In the genomic region with DNA sequence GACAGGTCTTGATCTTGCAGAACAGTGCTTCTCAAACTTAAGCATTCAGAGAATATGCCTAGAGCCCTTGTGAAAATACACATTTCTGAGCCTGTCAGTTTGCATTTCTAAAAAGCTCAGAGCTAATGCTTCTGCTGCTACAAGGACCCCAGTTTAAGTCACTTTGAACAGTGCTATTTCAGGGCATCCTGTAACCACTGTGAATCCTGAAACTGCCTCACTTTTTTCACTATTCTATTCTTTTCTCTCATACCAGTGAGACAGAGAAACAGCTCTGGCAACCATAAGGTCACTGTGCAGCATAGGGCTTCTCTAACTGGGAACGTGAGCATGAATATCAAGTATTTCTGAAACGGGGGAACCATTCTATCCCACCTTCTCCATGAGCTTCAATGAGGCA, we compare ENCODE assay signal across 17 cellular contexts. TPM values are rescaled to one million over a fixed set of nuclear protein-coding genes. Genes with fewer than 3 reads are reported as not detected.
DNase-seq lines count a peak whose midpoint lies in the region; ATAC-seq and TF ChIP-seq lines count a peak whose summit lies in the region.
"Had no signal": no experiment of that assay in that cellular context is flagged by ENCODE, and none has a peak within 500 bp of the region (broad histone marks: within the 10 kb centered on the region; RNA-seq: fewer than 3 reads in every experiment).

No MANE protein-coding gene starts in this region.

- ATAC-seq in GM18517 (IDR thresholded peaks at IDR 0.05; ENCODE audit: unreplicated experiment) (peak; percentile 68), GM19468 (IDR thresholded peaks at IDR 0.05; ENCODE audit: extremely low read depth, unreplicated experiment) (peak; percentile 58), HG02763 (IDR thresholded peaks at IDR 0.05; ENCODE audit: unreplicated experiment) (peak; percentile 64), HG03378 (IDR thresholded peaks at IDR 0.05; ENCODE audit: unreplicated experiment) (peak; percentile 42)
- ATAC-seq in stimulated activated naive CD8-positive, alpha-beta T cell treated with anti-CD3 and anti-CD28 coated beads, Interleukin-15, amount 100 ng/mL, for 72 hours: no peak

- intact Hi-C loops in breast epithelium (cut with DNase I; ENCODE audit: low total_unique reads): loop anchor here (5.0 kb wide), 1 partner anchor 566 kb away; no protein-coding TSS in a partner anchor

- H3K4me3 Mint-ChIP-seq in stimulated activated naive CD8-positive, alpha-beta T cell treated with anti-CD3 and anti-CD28 coated beads, Interleukin-15, amount 100 ng/mL, for 72 hours: no peak overlapping the region
- H3K4me3 Mint-ChIP-seq: endodermal cell had no signal

- in situ Hi-C loops in GM23248 (cut with MboI): no loop called here

- no peak for DNase-seq in stimulated activated naive CD8-positive, alpha-beta T cell treated with anti-CD3 and anti-CD28 coated beads, Interleukin-15, amount 100 ng/mL, for 72 hours
- no peak for DNase-seq in GM23248
- no peak for DNase-seq in superior temporal gyrus (ENCODE audit: extremely low spot score)
- DNase-seq in breast epithelium (ENCODE audit: low spot score in 2 of 2): no peak
- DNase-seq: activated T-cell treated with anti-CD3 and anti-CD28 coated beads for 4 hours, caudate nucleus, endodermal cell, foreskin fibroblast, KG1, NCI-H146, NCI-H526, tibial artery had no signal

- H4K20me1 ChIP-seq in GM23248 (ENCODE audit: insufficient read depth): no peaks in the 10 kb centered on the region

- H3K27ac ChIP-seq in GM23248: no peak overlapping the region
- no peak overlapping the region for H3K27ac ChIP-seq in breast epithelium
- H3K27ac ChIP-seq: tibial artery had no signal

- no peaks in the 10 kb centered on the region for H3K79me2 ChIP-seq in GM23248 (ENCODE audit: insufficient read depth)

- 0 to 2% methylated on average over 2 of the region's 2 CpGs for WGBS in GM23248 (ENCODE audit: low coverage in 1 of 2, low lambda C conversion rate in 2 of 2, missing lambda C conversion rate in 2 of 2), 2 experiments

- H3K9me2 ChIP-seq in GM23248 (ENCODE audit: insufficient read depth): no peaks in the 10 kb centered on the region

- H3K27me3 ChIP-seq in GM23248 (replicated peaks; ENCODE audit: insufficient read depth) (no peaks in the 10 kb centered on the region), breast epithelium (no peaks in the 10 kb centered on the region)
- H3K27me3 ChIP-seq: tibial artery had no signal

- TF ChIP-seq POLR2A in breast epithelium (IDR thresholded peaks at IDR 0.05): no peak

- H3K9me3 Mint-ChIP-seq in stimulated activated naive CD8-positive, alpha-beta T cell treated with anti-CD3 and anti-CD28 coated beads, Interleukin-15, amount 100 ng/mL, for 72 hours: no peaks in the 10 kb centered on the region
- H3K9me3 Mint-ChIP-seq: endodermal cell had no signal

- H2AFZ ChIP-seq in GM23248: no peak overlapping the region

- H3K4me3 ChIP-seq in GM23248 (no peak overlapping the region), breast epithelium (no peak overlapping the region)
- H3K4me3 ChIP-seq: tibial artery had no signal

- H3K27me3 Mint-ChIP-seq in stimulated activated naive CD8-positive, alpha-beta T cell treated with anti-CD3 and anti-CD28 coated beads, Interleukin-15, amount 100 ng/mL, for 72 hours: no peaks in the 10 kb centered on the region

- no peaks in the 10 kb centered on the region for H3K4me1 ChIP-seq in GM23248 (ENCODE audit: insufficient read depth)
- H3K4me1 ChIP-seq in breast epithelium: no peaks in the 10 kb centered on the region
- H3K4me1 ChIP-seq: tibial artery had no signal

- H3F3A ChIP-seq in GM23248 (ENCODE audit: insufficient read depth): no peaks in the 10 kb centered on the region

- H3K9ac ChIP-seq in GM23248: no peak overlapping the region

- TF ChIP-seq CTCF in breast epithelium (IDR thresholded peaks at IDR 0.05): no peak

- H3K9me3 ChIP-seq in GM23248 (ENCODE audit: low read depth): no peaks in the 10 kb centered on the region
- H3K9me3 ChIP-seq in breast epithelium: no peaks in the 10 kb centered on the region
- H3K9me3 ChIP-seq: tibial artery had no signal

- H3K4me1 Mint-ChIP-seq in stimulated activated naive CD8-positive, alpha-beta T cell treated with anti-CD3 and anti-CD28 coated beads, Interleukin-15, amount 100 ng/mL, for 72 hours: no peaks in the 10 kb centered on the region

- no peak overlapping the region for H3K27ac Mint-ChIP-seq in stimulated activated naive CD8-positive, alpha-beta T cell treated with anti-CD3 and anti-CD28 coated beads, Interleukin-15, amount 100 ng/mL, for 72 hours
- H3K27ac Mint-ChIP-seq: endodermal cell had no signal

- no peak overlapping the region for H3K4me2 ChIP-seq in GM23248 (ENCODE audit: unreplicated experiment)

- H3K36me3 ChIP-seq in GM23248 (ENCODE audit: low read depth): no peaks in the 10 kb centered on the region
- H3K36me3 ChIP-seq in breast epithelium: no peaks in the 10 kb centered on the region
- H3K36me3 ChIP-seq: tibial artery had no signal

RNA-seq across cellular contexts. Expression of a gene that starts 51.2 kb away (rescaled TPM):
- not detected in 2 replicates for total RNA-seq in GM23248 (2014; rRNA removed; shearing (Covaris generic))
- polyA plus RNA-seq in GM23248 (2016; fragmentation: Nextera tagmentation; extraction: Ambion mirVana): not detected in 2 replicates
- total RNA-seq in breast epithelium: not detected
- total RNA-seq: pulmonary artery endothelial cell had no signal

RNA-seq across cellular contexts. Expression of a gene that starts 57.3 kb away (rescaled TPM):
- 0.11 and 0.13 TPM in 2 replicates for total RNA-seq in GM23248 (2014; rRNA removed; shearing (Covaris generic))
- 1.6 and 2.4 TPM in 2 replicates for polyA plus RNA-seq in GM23248 (2016; fragmentation: Nextera tagmentation; extraction: Ambion mirVana)
- under 1 TPM in 2 of 3 donors, not detected in 1; 0.29 to 0.33 TPM for total RNA-seq in breast epithelium
